ENCODE assay signal across 8 cellular contexts in the genomic region with DNA sequence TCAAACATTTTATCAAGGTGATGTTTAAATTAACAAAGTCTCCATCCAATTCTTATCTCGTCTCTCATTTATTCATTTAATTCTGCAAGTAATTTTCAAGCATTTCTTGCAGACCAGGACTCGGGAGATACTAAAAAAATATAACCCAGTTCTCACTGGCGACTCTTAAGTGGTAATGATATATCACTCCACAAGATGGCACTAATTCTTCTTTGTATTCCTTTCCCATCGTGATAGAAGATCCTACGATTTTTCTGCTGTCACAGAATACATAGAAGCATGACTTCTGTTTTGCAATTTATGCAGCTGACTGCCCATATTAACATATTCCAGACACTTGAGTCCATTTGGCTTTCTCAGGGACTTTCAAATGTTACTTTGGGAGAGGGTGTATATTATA.
DNase-seq lines count a peak whose midpoint lies in the region; ATAC-seq and TF ChIP-seq lines count a peak whose summit lies in the region.

No MANE protein-coding gene starts in this region.

- H3K4me3 ChIP-seq in NB4 (ENCODE audit: low read depth, low read length) (no peak overlapping the region), epithelial cell of esophagus (ENCODE audit: low read length) (no peak overlapping the region), smooth muscle cell (no peak overlapping the region)

- CTCF ChIA-PET in activated naive CD4-positive, alpha-beta T cell treated with anti-CD3 and anti-CD28 coated beads for 36 hours (lab: Charles Lee) = no interaction called here

- no peaks in the 10 kb centered on the region for H3F3A ChIP-seq in smooth muscle cell (ENCODE audit: low read depth)

- H3K36me3 Mint-ChIP-seq in activated naive CD4-positive, alpha-beta T cell treated with anti-CD3 and anti-CD28 coated beads for 36 hours (ENCODE audit: low read depth) = no peaks in the 10 kb centered on the region

- H3K4me2 ChIP-seq in smooth muscle cell = no peak overlapping the region

- H3K9me3 Mint-ChIP-seq in activated naive CD4-positive, alpha-beta T cell treated with anti-CD3 and anti-CD28 coated beads for 36 hours = no peaks in the 10 kb centered on the region

- H3K4me1 ChIP-seq in smooth muscle cell (ENCODE audit: low read depth) = no peaks in the 10 kb centered on the region

- H3K36me3 ChIP-seq in smooth muscle cell (ENCODE audit: low read depth) = no peaks in the 10 kb centered on the region

- peak; percentile 25 for DNase-seq in SIG-M5 treated with dmso at 0.1 percent for 504 hours (lab: John Stamatoyannopoulos, UW; ENCODE audit: unreplicated experiment)
- DNase-seq in SIG-M5 (lab: John Stamatoyannopoulos, UW) = no peak
- peak; percentile 23 for DNase-seq in NB4 (ENCODE audit: low read depth)
- DNase-seq in epithelial cell of esophagus (ENCODE audit: low read depth) = peak; percentile 38
- DNase-seq in smooth muscle cell (lab: John Stamatoyannopoulos, UW; ENCODE audit: unreplicated experiment) = no peak
- DNase-seq in activated naive CD4-positive, alpha-beta T cell treated with anti-CD3 and anti-CD28 coated beads for 36 hours = no peak

- no peaks in the 10 kb centered on the region for H3K79me2 ChIP-seq in smooth muscle cell (ENCODE audit: low read depth)

- no peak overlapping the region for H3K27ac ChIP-seq in smooth muscle cell (ENCODE audit: low read depth)

- no peak for TF ChIP-seq POLR2A in NB4 (IDR thresholded peaks at IDR 0.05; ENCODE audit: extremely low read depth, insufficient read length)

- peaks cover 4% of the 10 kb centered on the region for H3K27me3 Mint-ChIP-seq in activated naive CD4-positive, alpha-beta T cell treated with anti-CD3 and anti-CD28 coated beads for 36 hours (ENCODE audit: low read depth)

- H3K4me3 Mint-ChIP-seq in activated naive CD4-positive, alpha-beta T cell treated with anti-CD3 and anti-CD28 coated beads for 36 hours = no peak overlapping the region

- no peak overlapping the region for H3K27ac Mint-ChIP-seq in activated naive CD4-positive, alpha-beta T cell treated with anti-CD3 and anti-CD28 coated beads for 36 hours

- H3K9ac ChIP-seq in smooth muscle cell (ENCODE audit: low read depth) = no peak overlapping the region

- ATAC-seq in GM21423 (IDR thresholded peaks at IDR 0.05; ENCODE audit: unreplicated experiment) = no peak
- no peak for ATAC-seq in GM21381 (IDR thresholded peaks at IDR 0.05; ENCODE audit: unreplicated experiment)

- no peak overlapping the region for H2AFZ ChIP-seq in smooth muscle cell (ENCODE audit: low read depth)

- TF ChIP-seq CTCF in NB4 (IDR thresholded peaks at IDR 0.05; ENCODE audit: low read depth, low read length) (peak; percentile 15), epithelial cell of esophagus (IDR thresholded peaks at IDR 0.05; ENCODE audit: insufficient read depth, low read depth, low read length, missing control alignments) (peak; percentile 37), smooth muscle cell (IDR thresholded peaks at IDR 0.05; ENCODE audit: borderline replicate concordance, insufficient read depth, poor library complexity, severe bottlenecking) (peak; percentile 40)

- no peaks in the 10 kb centered on the region for H3K9me3 ChIP-seq in smooth muscle cell (replicated peaks; ENCODE audit: low read depth)

- H3K27me3 ChIP-seq in smooth muscle cell (ENCODE audit: low read depth) = no peaks in the 10 kb centered on the region

- no peaks in the 10 kb centered on the region for H4K20me1 ChIP-seq in smooth muscle cell (ENCODE audit: low read depth)

- 20% methylated on average over 5 of the region's 5 CpGs for WGBS in smooth muscle cell (ENCODE audit: low lambda C conversion rate)

- no peaks in the 10 kb centered on the region for H3K4me1 Mint-ChIP-seq in activated naive CD4-positive, alpha-beta T cell treated with anti-CD3 and anti-CD28 coated beads for 36 hours (ENCODE audit: low read depth)

- intact Hi-C loops in activated naive CD4-positive, alpha-beta T cell treated with anti-CD3 and anti-CD28 coated beads for 36 hours (cut with micrococcal nuclease) = loop anchor here (1.0 to 5.0 kb wide), 2 partner anchors 1158 to 1192 kb away; partner anchors contain the start of genes ATP11C and CXorf66

Comparison
In these comparisons a context has a peak if more than half of its experiments do, and no peak if none do; other contexts are left out.
1. DNase-seq: peak in SIG-M5 treated with dmso at 0.1 percent for 504 hours (single experiment), NB4 (single experiment) and epithelial cell of esophagus (single experiment); none in SIG-M5 (single experiment), smooth muscle cell (single experiment) and activated naive CD4-positive, alpha-beta T cell treated with anti-CD3 and anti-CD28 coated beads for 36 hours (single experiment).
2. Peak in every context shown above with its lines, with median percentiles within 50 percentile points of each other: CTCF ChIP-seq.